Comparison of ENCODE assay signal across 21 cellular contexts in genomic region chr11:120424185-120424969, GRCh38.
DNase-seq lines count a peak whose midpoint lies in the region; ATAC-seq and TF ChIP-seq lines count a peak whose summit lies in the region.
"Had no signal": no experiment of that assay in that cellular context is flagged by ENCODE, and none has a peak within 500 bp of the region (broad histone marks: within the 10 kb centered on the region; RNA-seq: fewer than 3 reads in every experiment).

No MANE protein-coding gene starts in this region.

- no peaks in the 10 kb centered on the region for H3K36me3 Mint-ChIP-seq in Calu3 (ENCODE audit: insufficient read depth, unreplicated experiment)
- peaks cover 2% of the 10 kb centered on the region for H3K36me3 Mint-ChIP-seq in activated T-cell treated with anti-CD3 and anti-CD28 coated beads, Interleukin-2, amount 50 U/mL, for 4 hours (ENCODE audit: insufficient read depth)

- POLR2A ChIA-PET in OCI-LY7 (lab: Charles Lee), result interaction anchor here (0.6 to 1.2 kb wide), 2 partner anchors 90 to 600 kb away, joined by 3 to 5 read pairs; no protein-coding TSS in a partner anchor

- H3K27ac ChIP-seq in OCI-LY7 (ENCODE audit: low read depth, low read length, poor library complexity, severe bottlenecking) (no peak overlapping the region), colonic mucosa (peak overlapping the region; percentile 25), stomach (peak overlapping the region in 2 of 5 donors; percentile 4 to 7)
- H3K27ac ChIP-seq: brain microvascular endothelial cell, esophagus muscularis mucosa had no signal

- intact Hi-C loops in Calu3 (cut with micrococcal nuclease; ENCODE audit: unreplicated experiment) (no loop called here), OCI-LY7 (cut with micrococcal nuclease; ENCODE audit: unreplicated experiment) (no loop called here), colonic mucosa (cut with DNase I) (no loop called here), stomach (cut with DNase I; ENCODE audit: low total_unique reads) (no loop called here)

- no peak overlapping the region for H3K27ac Mint-ChIP-seq in Calu3 (ENCODE audit: unreplicated experiment)
- H3K27ac Mint-ChIP-seq: activated T-helper 17 cell treated with anti-CD3 and anti-CD28 coated beads, Interleukin-2, amount 50 U/mL, for 72 hours; GM23338; stimulated activated naive CD8-positive, alpha-beta T cell treated with anti-CD3 and anti-CD28 coated beads, Interleukin-15, Interleukin-2, amounts not matched to agents 100 ng/mL and 50 ng/mL, for 24 hours had no signal

- CTCF ChIA-PET in Calu3 (lab: Charles Lee), result interaction anchor here (1.0 to 1.2 kb wide), 3 partner anchors 24 to 89 kb away, joined by 3 to 9 read pairs (median 5); no protein-coding TSS in a partner anchor
- CTCF ChIA-PET in OCI-LY7 (lab: Charles Lee; ENCODE audit: unreplicated experiment), result no interaction called here

- TF ChIP-seq POLR2A in stomach (IDR thresholded peaks at IDR 0.05), result no peak

- no peaks in the 10 kb centered on the region for H3K79me2 ChIP-seq in OCI-LY7 (ENCODE audit: insufficient read depth, low read depth, low read length)

- no peaks in the 10 kb centered on the region for H4K20me1 ChIP-seq in OCI-LY7 (ENCODE audit: insufficient read depth, low read length)

- H3K9me3 Mint-ChIP-seq in Calu3 (ENCODE audit: low read depth, unreplicated experiment), result no peaks in the 10 kb centered on the region
- H3K9me3 Mint-ChIP-seq in activated T-cell treated with anti-CD3 and anti-CD28 coated beads, Interleukin-2, amount 50 U/mL, for 4 hours, result no peaks in the 10 kb centered on the region
- H3K9me3 Mint-ChIP-seq: activated T-helper 17 cell treated with anti-CD3 and anti-CD28 coated beads, Interleukin-2, amount 50 U/mL, for 72 hours; GM23338; stimulated activated naive CD8-positive, alpha-beta T cell treated with anti-CD3 and anti-CD28 coated beads, Interleukin-15, Interleukin-2, amounts not matched to agents 100 ng/mL and 50 ng/mL, for 24 hours had no signal

- H3K9me3 ChIP-seq in OCI-LY7 (ENCODE audit: low read length) (no peaks in the 10 kb centered on the region), colonic mucosa (no peaks in the 10 kb centered on the region), stomach (no peaks in the 10 kb centered on the region)
- H3K9me3 ChIP-seq: esophagus muscularis mucosa, Peyer's patch, right lobe of liver had no signal

- H3K4me3 ChIP-seq in OCI-LY7 (ENCODE audit: low read depth, low read length, poor library complexity, severe bottlenecking) (no peak overlapping the region), colonic mucosa (no peak overlapping the region), stomach (no peak overlapping the region)
- H3K4me3 ChIP-seq: esophagus muscularis mucosa, GM23338, Peyer's patch, right lobe of liver had no signal

- H2AFZ ChIP-seq in OCI-LY7 (ENCODE audit: low read length), result peak overlapping the region; percentile 21; the same call in 1 of the 2 replicates
- H2AFZ ChIP-seq: GM23338 had no signal

- peaks cover 6% of the 10 kb centered on the region; the same call in 1 of the 2 replicates for H3K36me3 ChIP-seq in OCI-LY7 (ENCODE audit: insufficient read depth, low read length)
- no peaks in the 10 kb centered on the region for H3K36me3 ChIP-seq in colonic mucosa
- H3K36me3 ChIP-seq in stomach, result peaks cover 0 to 49% (median 42%) of the 10 kb centered on the region in 4 donors

- 53 to 66% (median 56%) methylated on average over 3 of the region's 3 CpGs for WGBS in stomach, 5 donors

- no peak overlapping the region for H3K9ac ChIP-seq in colonic mucosa (ENCODE audit: low read depth in 2 of 2, low read length in 2 of 2)

- ATAC-seq in left lobe of liver, result peak; percentile 14
- no peak for ATAC-seq in activated T-cell treated with anti-CD3 and anti-CD28 coated beads, Interleukin-2, amount 50 U/mL, for 4 hours
- ATAC-seq: activated T-helper 17 cell treated with anti-CD3 and anti-CD28 coated beads, Interleukin-2, amount 50 U/mL, for 72 hours; GM23338; left ventricle myocardium superior had no signal

- H3K27me3 Mint-ChIP-seq in Calu3 (ENCODE audit: unreplicated experiment), result no peaks in the 10 kb centered on the region
- no peaks in the 10 kb centered on the region for H3K27me3 Mint-ChIP-seq in activated T-cell treated with anti-CD3 and anti-CD28 coated beads, Interleukin-2, amount 50 U/mL, for 4 hours (ENCODE audit: low read depth)
- H3K27me3 Mint-ChIP-seq: activated T-helper 17 cell treated with anti-CD3 and anti-CD28 coated beads, Interleukin-2, amount 50 U/mL, for 72 hours; stimulated activated naive CD8-positive, alpha-beta T cell treated with anti-CD3 and anti-CD28 coated beads, Interleukin-15, Interleukin-2, amounts not matched to agents 100 ng/mL and 50 ng/mL, for 24 hours had no signal

- H3K4me1 ChIP-seq in OCI-LY7 (ENCODE audit: insufficient read depth, low read length, poor library complexity, severe bottlenecking), result peaks cover 16% of the 10 kb centered on the region
- H3K4me1 ChIP-seq in colonic mucosa, result no peaks in the 10 kb centered on the region
- peaks cover 0 to 16% (median 4%) of the 10 kb centered on the region in 4 donors for H3K4me1 ChIP-seq in stomach

- H3K4me3 Mint-ChIP-seq in Calu3 (ENCODE audit: low read depth, unreplicated experiment), result peak overlapping the region; percentile 53
- no peak overlapping the region for H3K4me3 Mint-ChIP-seq in activated T-cell treated with anti-CD3 and anti-CD28 coated beads, Interleukin-2, amount 50 U/mL, for 4 hours
- H3K4me3 Mint-ChIP-seq: activated T-helper 17 cell treated with anti-CD3 and anti-CD28 coated beads, Interleukin-2, amount 50 U/mL, for 72 hours; GM23338; stimulated activated naive CD8-positive, alpha-beta T cell treated with anti-CD3 and anti-CD28 coated beads, Interleukin-15, Interleukin-2, amounts not matched to agents 100 ng/mL and 50 ng/mL, for 24 hours had no signal

- no TSS peak for BruUV-seq in Calu3 (replicated peaks; lab: Mats Ljungman, UMichigan)
- BruUV-seq in OCI-LY7 (replicated peaks; lab: Mats Ljungman, UMichigan), result no TSS peak

- TF ChIP-seq CTCF in Calu3 (IDR thresholded peaks at IDR 0.05; ENCODE audit: unreplicated experiment) (no peak), OCI-LY7 (conservative IDR thresholded peaks at IDR 0.05; ENCODE audit: low read length) (no peak), colonic mucosa (IDR thresholded peaks at IDR 0.05) (no peak), stomach (IDR thresholded peaks at IDR 0.05) (no peak)

- no peak for TF ChIP-seq EP300 in stomach (IDR thresholded peaks at IDR 0.05)

- peaks cover 12% of the 10 kb centered on the region for H3K4me1 Mint-ChIP-seq in Calu3 (ENCODE audit: low read depth, unreplicated experiment)
- peaks cover 10% of the 10 kb centered on the region for H3K4me1 Mint-ChIP-seq in activated T-cell treated with anti-CD3 and anti-CD28 coated beads, Interleukin-2, amount 50 U/mL, for 4 hours (ENCODE audit: low read depth)
- H3K4me1 Mint-ChIP-seq: activated T-helper 17 cell treated with anti-CD3 and anti-CD28 coated beads, Interleukin-2, amount 50 U/mL, for 72 hours; GM23338 had no signal

- H3K4me2 ChIP-seq in OCI-LY7 (ENCODE audit: low read length), result peak overlapping the region; percentile 36; the same call in 1 of the 2 replicates
- H3K4me2 ChIP-seq: GM23338 had no signal

- no peaks in the 10 kb centered on the region for H3K9me2 ChIP-seq in OCI-LY7 (ENCODE audit: insufficient read depth, low read length)

- DNase-seq in Calu3 (no peak), OCI-LY7 (ENCODE audit: low spot score) (no peak), colonic mucosa (no peak), left lobe of liver (ENCODE audit: low spot score) (no peak), superior temporal gyrus (ENCODE audit: extremely low spot score) (no peak), mesenteric fat pad (ENCODE audit: low spot score) (no peak), stomach (no peak)
- DNase-seq in activated T-cell treated with anti-CD3 and anti-CD28 coated beads, Interleukin-2, amount 50 U/mL, for 4 hours, result no peak
- DNase-seq: brain microvascular endothelial cell, left ventricle myocardium superior, NCI-H1436, NCI-H2171, NCI-H69, nucleus accumbens, trophoblast cell had no signal

- H3K27me3 ChIP-seq in colonic mucosa, result no peaks in the 10 kb centered on the region
- H3K27me3 ChIP-seq in stomach, result no peaks in the 10 kb centered on the region
- H3K27me3 ChIP-seq: brain microvascular endothelial cell, esophagus muscularis mucosa, Peyer's patch, right lobe of liver had no signal
